8 cellular contexts compared by ENCODE assay signal in genomic region chr1:202807926-202808757, GRCh38. TPM values are rescaled to one million over a fixed set of nuclear protein-coding genes. Genes with fewer than 3 reads are reported as not detected.
A peak's percentile ranks its signal among the peaks of the same experiment; 100 is the strongest.
DNase-seq lines count a peak whose midpoint lies in the region; ATAC-seq and TF ChIP-seq lines count a peak whose summit lies in the region.

Gene KDM5B, minus strand, starts transcription at chr1:202808421. Its CDS starts 116 bp downstream, at chr1:202808305.

- TF ChIP-seq CTCF in dorsolateral prefrontal cortex (IDR thresholded peaks at IDR 0.05 in 54 of 56, conservative IDR thresholded peaks at IDR 0.05 in 2 of 56; ENCODE audit: low read depth in 1 of 56, partially characterized antibody in 56 of 56), result peak in 2 of 56 donors; percentile 20 to 26
- no peak for TF ChIP-seq CTCF in left lung (IDR thresholded peaks at IDR 0.05)

- intact Hi-C loops in dorsolateral prefrontal cortex (cut with DNase I), result loop anchor here (5.0 to 10.0 kb wide), 3 partner anchors 54 to 197 kb away; partner anchors contain the start of gene TMEM183A (in 1 of the 2)
- intact Hi-C loops in left lung (cut with DNase I), result no loop called here

- ATAC-seq in left lung, result peak; percentile 44

- no peaks in the 10 kb centered on the region for H3K36me3 ChIP-seq in left lung

- H3K27me3 ChIP-seq in dorsolateral prefrontal cortex (no peaks in the 10 kb centered on the region), left lung (peaks cover 0 to 8% of the 10 kb centered on the region in 2 donors)

- H3K4me3 ChIP-seq in dorsolateral prefrontal cortex, result peak within 1 kb of the TSS; percentile 47 to 99 (median 94)
- H3K4me3 ChIP-seq in left lung, result peak within 1 kb of the TSS; percentile 66 to 97

- H3K27ac ChIP-seq in dorsolateral prefrontal cortex (peak within 1 kb of the TSS in 58 of 59 donors; percentile 4 to 93 (median 83)), left lung (peak within 1 kb of the TSS; percentile 84 to 89)

- peak; percentile 73 for DNase-seq in DMS 273 (lab: John Stamatoyannopoulos, UW; ENCODE audit: unreplicated experiment)
- no peak for DNase-seq in DMS 273 treated with DMSO at 0.1 percent for 48 hours (lab: John Stamatoyannopoulos, UW)
- DNase-seq in NCI-H345 treated with DMSO at 0.1 percent for 48 hours (lab: John Stamatoyannopoulos, UW; ENCODE audit: unreplicated experiment), result peak; percentile 45
- peak; percentile 72 to 74 for DNase-seq in activated CD4-positive, alpha-beta T cell treated with anti-CD3 and anti-CD28 coated beads, Interleukin-2, amount 50 U/mL, for 48 hours
- peak; percentile 43 to 80 (median 64) for DNase-seq in dorsolateral prefrontal cortex
- DNase-seq in left lung, result peak; percentile 76 to 92
- peak; percentile 73 to 75 for DNase-seq in stimulated activated CD4-positive, alpha-beta T cell treated with anti-CD3 and anti-CD28 coated beads, Interleukin-2, amount 100 ng/mL, for 24 hours
- no peak for DNase-seq in GF-D8 (lab: John Stamatoyannopoulos, UW)

- H3K4me1 ChIP-seq in left lung, result peaks cover 24 to 60% of the 10 kb centered on the region in 2 donors

- no peaks in the 10 kb centered on the region for H3K9me3 ChIP-seq in left lung

RNA-seq across cellular contexts. Expression of gene KDM5B, which starts in this region (rescaled TPM):
- 100 to 1,000 TPM in 1 of 120 experiments, 10 to 100 TPM in 119; 44.3 to 113 (median 69.3) TPM for total RNA-seq in dorsolateral prefrontal cortex
- 10 to 100 TPM; 46.4 to 67.4 TPM for total RNA-seq in left lung

Comparison
In these comparisons a context has a peak if more than half of its experiments do, and no peak if none do; other contexts are left out.
1. DNase-seq: peak in DMS 273 (single experiment), NCI-H345 treated with DMSO at 0.1 percent for 48 hours (single experiment), activated CD4-positive, alpha-beta T cell treated with anti-CD3 and anti-CD28 coated beads, Interleukin-2, amount 50 U/mL, for 48 hours (2 of 2), dorsolateral prefrontal cortex (10 of 10), left lung (2 of 2) and stimulated activated CD4-positive, alpha-beta T cell treated with anti-CD3 and anti-CD28 coated beads, Interleukin-2, amount 100 ng/mL, for 24 hours (2 of 2); none in DMS 273 treated with DMSO at 0.1 percent for 48 hours (single experiment) and GF-D8 (single experiment).
2. intact Hi-C loops: an anchor here in dorsolateral prefrontal cortex (5.0 to 10.0 kb wide); none called in left lung.